Comparison of ENCODE assay signal across 1 cellular context in genomic region chr22:20857247-20857643, GRCh38.
TF ChIP-seq lines count a peak whose summit lies in the region.

No MANE protein-coding gene starts in this region.

TF ChIP-seq in GM12878, 131 proteins besides CTCF, POLR2A, EP300 and RAD21:
- no peak for TF ChIP-seq PRDM15 (CRISPR knock-in tag; IDR thresholded peaks at IDR 0.05)
